In the genomic region with DNA sequence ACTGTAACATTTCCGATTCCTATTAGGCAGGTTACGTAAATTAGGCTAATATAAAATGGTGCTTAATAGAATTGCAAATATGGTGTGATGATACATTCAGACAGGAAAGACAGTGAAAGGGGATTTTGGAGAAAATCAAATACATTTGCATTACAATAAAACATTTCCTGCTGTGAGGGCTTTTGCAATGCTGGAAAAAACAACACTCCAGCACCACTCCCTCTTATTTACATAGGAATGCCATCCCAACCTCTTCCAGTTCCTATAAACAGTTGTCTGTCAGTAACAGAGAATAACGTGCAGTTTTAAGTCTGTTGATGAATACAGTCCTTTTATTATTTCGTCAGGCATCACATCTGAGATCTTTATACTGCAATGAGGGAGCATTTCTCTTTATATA, we compare ENCODE assay signal across 13 cellular contexts.
DNase-seq lines count a peak whose midpoint lies in the region; ATAC-seq and TF ChIP-seq lines count a peak whose summit lies in the region.
"Had no signal": no experiment of that assay in that cellular context is flagged by ENCODE, and none has a peak within 500 bp of the region (broad histone marks: within the 10 kb centered on the region; RNA-seq: fewer than 3 reads in every experiment).

No MANE protein-coding gene starts in this region.

- no peak overlapping the region for H3K4me3 ChIP-seq in epithelial cell of esophagus (ENCODE audit: low read length)
- H3K4me3 ChIP-seq: lung had no signal

- DNase-seq in DMS53 (lab: John Stamatoyannopoulos, UW) = peak; percentile 14
- no peak for DNase-seq in DMS53 treated with DMSO at 0.1 percent for 48 hours (lab: John Stamatoyannopoulos, UW; ENCODE audit: unreplicated experiment)
- peak; percentile 39 for DNase-seq in NCI-H510A treated with DMSO at 0.1 percent for 48 hours (lab: John Stamatoyannopoulos, UW)
- DNase-seq in epithelial cell of esophagus (ENCODE audit: low read depth) = peak; percentile 78
- DNase-seq in pons (ENCODE audit: low spot score) = peak; percentile 75
- DNase-seq in stimulated activated CD4-positive, alpha-beta T cell treated with anti-CD3 and anti-CD28 coated beads, Interleukin-15, amount 100 ng/mL, for 24 hours = no peak
- no peak for DNase-seq in KBM-7
- DNase-seq: DMS 273 treated with DMSO at 0.1 percent for 48 hours; NCI-H1105 treated with DMSO at 0.1 percent for 48 hours; SHP77 treated with DMSO at 0.1 percent for 48 hours; stimulated activated CD4-positive, alpha-beta T cell treated with anti-CD3 and anti-CD28 coated beads, Interleukin-4, amount 100 ng/mL, for 4 hours had no signal

- in situ Hi-C loops in KBM-7 (cut with MboI; ENCODE audit: low pct_unique_long_range_greater_than_20kb, low sequenced_read_pairs) = no loop called here

- no peak for TF ChIP-seq CTCF in epithelial cell of esophagus (IDR thresholded peaks at IDR 0.05; ENCODE audit: insufficient read depth, low read depth, low read length, missing control alignments)

- ATAC-seq in HG03108 (IDR thresholded peaks at IDR 0.05; ENCODE audit: unreplicated experiment) = no peak

Comparison
In these comparisons a context has a peak if more than half of its experiments do, and no peak if none do; other contexts are left out.
1. DNase-seq: peak in DMS53 (single experiment), NCI-H510A treated with DMSO at 0.1 percent for 48 hours (single experiment), epithelial cell of esophagus (single experiment) and pons (single experiment); none in DMS53 treated with DMSO at 0.1 percent for 48 hours (single experiment), stimulated activated CD4-positive, alpha-beta T cell treated with anti-CD3 and anti-CD28 coated beads, Interleukin-15, amount 100 ng/mL, for 24 hours (single experiment) and KBM-7 (single experiment).